22 cellular contexts compared by ENCODE assay signal in genomic region chr6:108677894-108678293, GRCh38.
A peak's percentile ranks its signal among the peaks of the same experiment; 100 is the strongest.
DNase-seq lines count a peak whose midpoint lies in the region; ATAC-seq and TF ChIP-seq lines count a peak whose summit lies in the region.
"Had no signal": no experiment of that assay in that cellular context is flagged by ENCODE, and none has a peak within 500 bp of the region (broad histone marks: within the 10 kb centered on the region; RNA-seq: fewer than 3 reads in every experiment).

No MANE protein-coding gene starts in this region.

- H3K9me3 ChIP-seq in gastrocnemius medialis (no peaks in the 10 kb centered on the region), HAP-1 (no peaks in the 10 kb centered on the region)

- in situ Hi-C loops in gastrocnemius medialis (cut with MboI; ENCODE audit: low sequenced_read_pairs in 4 of 4) = loop anchor here in 1 of 4 donors (10.0 kb wide), 1 partner anchor 93 kb away; no protein-coding TSS in a partner anchor
- in situ Hi-C loops in HAP-1 (cut with MboI; ENCODE audit: low sequenced_read_pairs) = no loop called here
- in situ Hi-C loops in KBM-7 (cut with MboI; ENCODE audit: low pct_unique_long_range_greater_than_20kb, low sequenced_read_pairs) = no loop called here

- TF ChIP-seq CTCF in gastrocnemius medialis (IDR thresholded peaks at IDR 0.05 in 4 of 5, conservative IDR thresholded peaks at IDR 0.05 in 1 of 5) = no peak

- peaks cover 0 to 9% of the 10 kb centered on the region in 2 donors for H3K36me3 ChIP-seq in gastrocnemius medialis
- no peaks in the 10 kb centered on the region for H3K36me3 ChIP-seq in HAP-1 (replicated peaks)
- H3K36me3 ChIP-seq: brain microvascular endothelial cell had no signal

- peak; percentile 6 for DNase-seq in NCI-H748 (lab: John Stamatoyannopoulos, UW; ENCODE audit: unreplicated experiment)
- no peak for DNase-seq in NCI-H748 treated with DMSO at 0.1 percent for 48 hours (lab: John Stamatoyannopoulos, UW)
- peak; percentile 40 for DNase-seq in NCI-H146 treated with DMSO at 0.1 percent for 48 hours (lab: John Stamatoyannopoulos, UW; ENCODE audit: unreplicated experiment)
- no peak for DNase-seq in left lobe of liver (ENCODE audit: low spot score)
- no peak for DNase-seq in gastrocnemius medialis
- no peak for DNase-seq in HAP-1 (ENCODE audit: low spot score in 2 of 2)
- DNase-seq in KBM-7 = no peak
- DNase-seq: activated CD4-positive, alpha-beta memory T cell treated with anti-CD3 and anti-CD28 coated beads for 36 hours; activated CD4-positive, CD25-positive, alpha-beta regulatory T cell treated with anti-CD3 and anti-CD28 coated beads, Interleukin-2, amount 50 U/mL, for 72 hours; activated CD8-positive, alpha-beta memory T cell treated with anti-CD3 and anti-CD28 coated beads, Interleukin-2, amount 50 U/mL, for 4 hours; activated naive CD4-positive, alpha-beta T cell treated with anti-CD3 and anti-CD28 coated beads, Interleukin-2, amount 10 ng/mL, durations not matched to agents 7 days and 5 days; brain microvascular endothelial cell; CD4-positive, alpha-beta T cell; glutamatergic neuron; MV-4-11; NCI-H1436 treated with DMSO at 0.1 percent for 48 hours; NCI-H2171; small intestine had no signal

- H3K27me3 ChIP-seq in gastrocnemius medialis = no peaks in the 10 kb centered on the region
- H3K27me3 ChIP-seq in HAP-1 (ENCODE audit: low read depth) = no peaks in the 10 kb centered on the region
- H3K27me3 ChIP-seq: brain microvascular endothelial cell had no signal

- H3K4me3 ChIP-seq in gastrocnemius medialis = no peak overlapping the region
- H3K4me3 ChIP-seq in HAP-1 = no peak overlapping the region
- H3K4me3 ChIP-seq: GM12878, SK-N-MC had no signal

- peak overlapping the region; percentile 59 to 72 (median 68) for H3K27ac ChIP-seq in gastrocnemius medialis
- H3K27ac ChIP-seq: brain microvascular endothelial cell, KMS-11 had no signal

- TF ChIP-seq POLR2A in gastrocnemius medialis (IDR thresholded peaks at IDR 0.05) = no peak

- ATAC-seq in left lobe of liver = peak; percentile 78
- no peak for ATAC-seq in gastrocnemius medialis
- no peak for ATAC-seq in HG03139 (IDR thresholded peaks at IDR 0.05; ENCODE audit: unreplicated experiment)
- ATAC-seq: GM12878 had no signal

- intact Hi-C loops in gastrocnemius medialis (cut with DNase I; ENCODE audit: low total_unique reads) = no loop called here

- H3K4me1 ChIP-seq in gastrocnemius medialis (peaks cover 69 to 87% of the 10 kb centered on the region in 2 donors), HAP-1 (peaks cover 2% of the 10 kb centered on the region; the same call in 1 of the 2 replicates)

Comparison
In these comparisons a context has a peak if more than half of its experiments do, and no peak if none do; other contexts are left out.
1. DNase-seq: peak in NCI-H748 (single experiment) and NCI-H146 treated with DMSO at 0.1 percent for 48 hours (single experiment); none in NCI-H748 treated with DMSO at 0.1 percent for 48 hours (single experiment), left lobe of liver (single experiment), gastrocnemius medialis (0 of 2), HAP-1 (0 of 2) and KBM-7 (single experiment).